In genomic region chr16:2968738-2969544, GRCh38 we compare ENCODE assay signal across 8 cellular contexts.
A peak's percentile ranks its signal among the peaks of the same experiment; 100 is the strongest.
DNase-seq lines count a peak whose midpoint lies in the region; ATAC-seq and TF ChIP-seq lines count a peak whose summit lies in the region.

Gene PAQR4 (plus strand): TSS chr16:2969348. CDS start chr16:2969675, 327 bp downstream.

- peak; percentile 18 for DNase-seq in AG09309 (ENCODE audit: low read depth)
- peak; percentile 85 for DNase-seq in NCI-H2227 treated with DMSO at 0.1 percent for 48 hours (lab: John Stamatoyannopoulos, UW)
- peak; percentile 37 to 52 (median 47) for DNase-seq in activated CD4-positive, CD25-positive, alpha-beta regulatory T cell (lab: John Stamatoyannopoulos, UW)
- DNase-seq in central memory CD4-positive, alpha-beta T cell, result peak; percentile 68
- peak; percentile 93 for DNase-seq in islet precursor cell
- DNase-seq in stimulated activated CD4-positive, alpha-beta T cell treated with anti-CD3 and anti-CD28 coated beads, Interleukin-12 subunit alpha, Interleukin-12 subunit beta, amount 100 ng/mL, for 24 hours (ENCODE audit: low read depth in 2 of 2), result peak; percentile 62 to 79

- peak; percentile 79 for ATAC-seq in GM18909 (IDR thresholded peaks at IDR 0.05; ENCODE audit: poor library complexity, unreplicated experiment)
- ATAC-seq in HG03139 (IDR thresholded peaks at IDR 0.05; ENCODE audit: unreplicated experiment), result peak; percentile 58

- H3K4me3 ChIP-seq in AG09309 (ENCODE audit: control insufficient read depth, low read depth, low read length), result peak within 1 kb of the TSS; percentile 61

- no peak for TF ChIP-seq CTCF in AG09309 (IDR thresholded peaks at IDR 0.05; ENCODE audit: control insufficient read depth, insufficient read depth, low read depth, low read length, missing control alignments)

Comparison
In these comparisons a context has a peak if more than half of its experiments do, and no peak if none do; other contexts are left out.
1. Peak in every context shown above with its lines: DNase-seq, ATAC-seq and H3K4me3 ChIP-seq.
2. DNase-seq: peak in every context shown above with its lines; median percentile 93 in islet precursor cell; 85 in NCI-H2227 treated with DMSO at 0.1 percent for 48 hours; 70 in stimulated activated CD4-positive, alpha-beta T cell treated with anti-CD3 and anti-CD28 coated beads, Interleukin-12 subunit alpha, Interleukin-12 subunit beta, amount 100 ng/mL, for 24 hours; 68 in central memory CD4-positive, alpha-beta T cell; 47 in activated CD4-positive, CD25-positive, alpha-beta regulatory T cell; 18 in AG09309.